ENCODE assay signal across 9 cellular contexts in genomic region chr16:71618429-71618828, GRCh38. TPM values are rescaled to one million over a fixed set of nuclear protein-coding genes. Genes with fewer than 3 reads are reported as not detected.
"Had no signal": no experiment of that assay in that cellular context is flagged by ENCODE, and none has a peak within 500 bp of the region (broad histone marks: within the 10 kb centered on the region; RNA-seq: fewer than 3 reads in every experiment).

No MANE protein-coding gene starts in this region.

- FAIRE-seq: G401.6, GM12878, GM12891, GM12892, GM18507, GM19239 had no signal

- ATAC-seq: GM12878 had no signal

- DNase-seq: GDM1, GF-D8 had no signal

- H3K4me3 ChIP-seq: GM12878 had no signal

RNA-seq across cellular contexts. Expression of gene TAT, which starts 41.5 kb away (rescaled TPM):
- total RNA-seq: G401 had no signal
